In the genomic region with DNA sequence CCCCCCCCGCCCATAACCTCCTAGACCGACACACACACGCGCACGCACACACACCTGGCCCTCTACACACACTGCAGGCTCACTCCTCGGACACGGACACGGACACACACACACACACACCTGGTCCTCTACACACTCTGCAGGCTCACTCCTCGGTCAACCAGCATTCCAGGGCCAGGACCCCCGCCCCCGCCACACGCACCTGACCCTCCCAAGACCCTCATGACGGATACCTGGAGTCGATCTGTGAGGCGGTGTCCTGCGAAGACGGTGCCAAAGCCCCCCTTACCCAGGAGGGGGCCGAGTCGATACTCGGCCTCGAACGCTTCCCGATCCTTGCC, we compare ENCODE assay signal across 1 cellular context.
TF ChIP-seq lines count a peak whose summit lies in the region.

No MANE protein-coding gene starts in this region.

TF ChIP-seq in WTC11, 78 proteins besides CTCF, POLR2A, EP300 and RAD21 (continued from another document):
- TF ChIP-seq, protein P1, sequence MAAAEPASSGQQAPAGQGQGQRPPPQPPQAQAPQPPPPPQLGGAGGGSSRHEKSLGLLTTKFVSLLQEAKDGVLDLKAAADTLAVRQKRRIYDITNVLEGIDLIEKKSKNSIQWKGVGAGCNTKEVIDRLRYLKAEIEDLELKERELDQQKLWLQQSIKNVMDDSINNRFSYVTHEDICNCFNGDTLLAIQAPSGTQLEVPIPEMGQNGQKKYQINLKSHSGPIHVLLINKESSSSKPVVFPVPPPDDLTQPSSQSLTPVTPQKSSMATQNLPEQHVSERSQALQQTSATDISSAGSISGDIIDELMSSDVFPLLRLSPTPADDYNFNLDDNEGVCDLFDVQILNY (CRISPR knock-in tag; IDR thresholded peaks at IDR 0.05), result no peak
- no peak for TF ChIP-seq TP53 (CRISPR knock-in tag; IDR thresholded peaks at IDR 0.05)
- TF ChIP-seq, protein P2, sequence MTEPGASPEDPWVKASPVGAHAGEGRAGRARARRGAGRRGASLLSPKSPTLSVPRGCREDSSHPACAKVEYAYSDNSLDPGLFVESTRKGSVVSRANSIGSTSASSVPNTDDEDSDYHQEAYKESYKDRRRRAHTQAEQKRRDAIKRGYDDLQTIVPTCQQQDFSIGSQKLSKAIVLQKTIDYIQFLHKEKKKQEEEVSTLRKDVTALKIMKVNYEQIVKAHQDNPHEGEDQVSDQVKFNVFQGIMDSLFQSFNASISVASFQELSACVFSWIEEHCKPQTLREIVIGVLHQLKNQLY (CRISPR knock-in tag; IDR thresholded peaks at IDR 0.05), result no peak
- no peak for TF ChIP-seq ELF4 (CRISPR knock-in tag; IDR thresholded peaks at IDR 0.05; ENCODE audit: low read depth)
- no peak for TF ChIP-seq ZNF317 (CRISPR knock-in tag; IDR thresholded peaks at IDR 0.05; ENCODE audit: borderline replicate concordance, low read depth)
- no peak for TF ChIP-seq ZNF671 (CRISPR knock-in tag; IDR thresholded peaks at IDR 0.05)
